ENCODE assay signal across 15 cellular contexts in the genomic region with DNA sequence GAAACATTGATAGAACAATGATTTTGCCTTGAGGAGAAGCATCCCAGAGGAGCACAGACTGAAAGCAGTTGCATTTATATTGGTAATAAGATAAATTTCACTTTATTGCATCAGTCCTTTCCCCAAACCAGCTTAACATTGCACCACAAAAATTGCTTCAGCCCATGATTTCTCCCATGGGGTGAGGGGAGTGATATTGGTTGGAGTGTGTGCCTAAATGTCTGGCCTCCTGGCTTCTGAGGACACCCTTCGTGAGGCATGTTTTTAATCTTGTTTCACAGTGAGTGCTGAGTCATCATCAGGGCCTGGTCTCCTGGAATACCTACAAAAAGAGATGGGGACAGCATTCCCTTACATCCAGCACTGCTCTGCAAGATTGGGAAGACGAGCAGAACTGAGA.
A peak's percentile ranks its signal among the peaks of the same experiment; 100 is the strongest.
DNase-seq lines count a peak whose midpoint lies in the region; ATAC-seq and TF ChIP-seq lines count a peak whose summit lies in the region.
"Had no signal": no experiment of that assay in that cellular context is flagged by ENCODE, and none has a peak within 500 bp of the region (broad histone marks: within the 10 kb centered on the region; RNA-seq: fewer than 3 reads in every experiment).

No MANE protein-coding gene starts in this region.

- peak; percentile 98 for ATAC-seq in sciatic nerve
- no peak for ATAC-seq in GM21528 (IDR thresholded peaks at IDR 0.05; ENCODE audit: low FRiP score, unreplicated experiment)
- ATAC-seq: activated T-cell treated with anti-CD3 and anti-CD28 coated beads, Interleukin-2, amount 50 U/mL, for 72 hours; PC-3; stimulated activated naive B cell treated with anti-CD40 and anti-IgM and Interleukin-4, amounts not matched to agents 10 μg/mL and 1 μg/mL and 100 μg/mL, for 72 hours had no signal

- no peak overlapping the region for H3K4me3 ChIP-seq in fibroblast of mammary gland (ENCODE audit: control insufficient read depth, low read depth, low read length)
- H3K4me3 ChIP-seq: ascending aorta had no signal

- intact Hi-C loops in sciatic nerve (cut with DNase I), result no loop called here

- peak; percentile 20 for DNase-seq in ELR (ENCODE audit: low read depth)
- DNase-seq in NOMO-1 treated with dmso at 0.1 percent for 144 hours (lab: John Stamatoyannopoulos, UW; ENCODE audit: unreplicated experiment), result peak; percentile 47
- peak; percentile 81 for DNase-seq in fibroblast of mammary gland (ENCODE audit: low read depth)
- DNase-seq in sciatic nerve (ENCODE audit: low spot score), result peak; percentile 59
- DNase-seq in glomerular visceral epithelial cell (ENCODE audit: extremely low spot score), result no peak
- no peak for DNase-seq in amygdala (lab: John Stamatoyannopoulos, UW)
- no peak for DNase-seq in NCI-H748 (lab: John Stamatoyannopoulos, UW; ENCODE audit: unreplicated experiment)
- DNase-seq: activated T-cell treated with anti-CD3 and anti-CD28 coated beads, Interleukin-2, amount 50 U/mL, for 72 hours; effector CD4-positive, alpha-beta T cell; kidney glomerular epithelial cell; NCI-H2171; PC-3; stimulated activated naive B cell treated with anti-CD40 and anti-IgM and Interleukin-4, amounts not matched to agents 10 μg/mL and 1 μg/mL and 100 μg/mL, for 72 hours had no signal

- TF ChIP-seq CTCF in fibroblast of mammary gland (conservative IDR thresholded peaks at IDR 0.05; ENCODE audit: control insufficient read depth, insufficient read depth, low read depth, low read length), result no peak

Comparison
In these comparisons a context has a peak if more than half of its experiments do, and no peak if none do; other contexts are left out.
1. DNase-seq: peak in ELR (single experiment), NOMO-1 treated with dmso at 0.1 percent for 144 hours (single experiment), fibroblast of mammary gland (single experiment) and sciatic nerve (single experiment); none in glomerular visceral epithelial cell (single experiment), amygdala (0 of 56) and NCI-H748 (single experiment).